17 cellular contexts compared by ENCODE assay signal in genomic region chr5:14787801-14788579, GRCh38.
DNase-seq lines count a peak whose midpoint lies in the region; ATAC-seq and TF ChIP-seq lines count a peak whose summit lies in the region.
"Had no signal": no experiment of that assay in that cellular context is flagged by ENCODE, and none has a peak within 500 bp of the region (broad histone marks: within the 10 kb centered on the region; RNA-seq: fewer than 3 reads in every experiment).

No MANE protein-coding gene starts in this region.

- no peaks in the 10 kb centered on the region for H3F3A ChIP-seq in PC-3 (ENCODE audit: low read length, unreplicated experiment)

- H2AFZ ChIP-seq in PC-3 (ENCODE audit: low read length): no peak overlapping the region

- H3K4me3 ChIP-seq in PC-3 (ENCODE audit: low read length) (no peak overlapping the region), coronary artery (no peak overlapping the region)
- H3K4me3 ChIP-seq: MG63 had no signal

- H4K20me1 ChIP-seq in PC-3 (ENCODE audit: low read length): no peaks in the 10 kb centered on the region

- H3K4me1 ChIP-seq in PC-3 (ENCODE audit: insufficient read depth, low read length): peaks cover 11% of the 10 kb centered on the region

- H3K36me3 ChIP-seq in PC-3 (ENCODE audit: low read depth, low read length): no peaks in the 10 kb centered on the region; the same call in 1 of the 2 replicates
- H3K36me3 ChIP-seq: MG63 had no signal

- no TSS peak for BruUV-seq in PC-3 (replicated peaks; lab: Mats Ljungman, UMichigan)

- DNase-seq in NOMO-1 treated with DMSO at 0.1 percent for 48 hours (lab: John Stamatoyannopoulos, UW; ENCODE audit: unreplicated experiment): peak; percentile 23
- no peak for DNase-seq in NOMO-1 treated with dmso at 0.1 percent for 144 hours (lab: John Stamatoyannopoulos, UW; ENCODE audit: unreplicated experiment)
- DNase-seq in PC-3: peak; percentile 67
- DNase-seq in left lobe of liver (ENCODE audit: low spot score): no peak
- DNase-seq in DMS53 (lab: John Stamatoyannopoulos, UW): no peak
- no peak for DNase-seq in activated effector memory CD4-positive, alpha-beta T cell treated with Interleukin-2 at 50 U/mL for 16 hours
- no peak for DNase-seq in coronary artery (ENCODE audit: low spot score)
- DNase-seq: HFFc6, Karpas-422, MG63, NCI-H1105 treated with DMSO at 0.1 percent for 48 hours, NCI-H1694, NCI-H2081 treated with DMSO at 0.1 percent for 48 hours, NCI-H82, Right ventricle myocardium superior had no signal

- CTCF ChIA-PET in PC-3 (lab: Charles Lee): no interaction called here

- POLR2A ChIA-PET in PC-3 (lab: Charles Lee; ENCODE audit: unreplicated experiment): no interaction called here

- H3K9ac ChIP-seq in PC-3 (ENCODE audit: low read length): peak overlapping the region; percentile 6; the same call in 1 of the 2 replicates

- no peaks in the 10 kb centered on the region for H3K27me3 ChIP-seq in PC-3 (ENCODE audit: low read length)
- H3K27me3 ChIP-seq: MG63 had no signal

- no peaks in the 10 kb centered on the region for H3K79me2 ChIP-seq in PC-3 (ENCODE audit: low read length)

- 0 out of 2 replicates have a peak overlapping the region, but pooled peaks have one; percentile 12 for H3K4me2 ChIP-seq in PC-3 (ENCODE audit: low read length)

- 0 out of 2 replicates have a peak, but pooled peaks cover 6% of the 10 kb centered on the region for H3K9me3 ChIP-seq in PC-3 (ENCODE audit: low read length)

- intact Hi-C loops in PC-3 (cut with micrococcal nuclease): no loop called here

- H3K9me2 ChIP-seq in PC-3 (replicated peaks; ENCODE audit: low read length): no peaks in the 10 kb centered on the region

- ATAC-seq in PC-3 (peak; percentile 92), left lobe of liver (peak; percentile 82), GM19397 (IDR thresholded peaks at IDR 0.05; ENCODE audit: unreplicated experiment) (no peak)

- H3K27ac ChIP-seq in PC-3 (ENCODE audit: low read length) (peak overlapping the region; percentile 47), coronary artery (no peak overlapping the region)
- H3K27ac ChIP-seq: HL-60 had no signal

- no peak for TF ChIP-seq CTCF in PC-3 (conservative IDR thresholded peaks at IDR 0.05; ENCODE audit: low read depth, low read length)
- TF ChIP-seq CTCF in coronary artery (IDR thresholded peaks at IDR 0.05): no peak

Comparison
In these comparisons a context has a peak if more than half of its experiments do, and no peak if none do; other contexts are left out.
1. DNase-seq: peak in NOMO-1 treated with DMSO at 0.1 percent for 48 hours (single experiment) and PC-3 (single experiment); none in NOMO-1 treated with dmso at 0.1 percent for 144 hours (single experiment), left lobe of liver (single experiment), DMS53 (single experiment), activated effector memory CD4-positive, alpha-beta T cell treated with Interleukin-2 at 50 U/mL for 16 hours (single experiment) and coronary artery (single experiment).